In the genomic region with DNA sequence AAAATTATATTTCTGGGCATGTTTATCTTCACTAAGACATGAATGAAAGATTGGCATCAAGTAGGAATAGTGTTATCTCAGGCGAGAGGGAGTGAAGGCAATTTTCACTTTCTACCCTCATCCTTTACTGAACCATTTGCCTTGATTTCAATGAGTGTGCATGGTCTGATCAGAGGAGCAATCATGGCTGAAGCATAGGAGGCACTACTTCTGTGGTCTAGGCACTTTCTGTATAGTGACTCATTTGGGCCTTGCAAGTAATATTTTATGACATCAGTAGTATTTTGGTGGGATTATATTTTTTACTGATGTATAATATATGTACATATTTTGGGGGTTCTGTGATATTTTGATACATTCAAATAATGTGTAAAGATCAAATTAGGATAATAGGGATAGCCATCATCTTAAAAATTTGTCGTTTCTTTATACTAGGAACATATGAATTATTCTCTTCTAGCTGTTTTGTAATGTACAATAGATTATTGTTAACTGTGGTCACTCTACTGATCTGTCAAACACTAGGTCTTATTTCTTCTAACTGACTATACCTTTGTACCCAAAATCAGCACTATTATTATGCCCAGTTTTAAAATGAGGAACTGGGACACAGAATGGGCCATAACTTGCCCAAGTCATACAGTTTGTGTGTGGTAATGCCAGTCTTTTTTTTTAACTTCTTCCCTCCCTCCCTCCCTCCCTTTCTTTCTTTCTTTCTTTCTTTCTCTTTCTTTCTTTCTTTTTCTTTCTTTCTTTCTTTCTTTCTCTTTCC, we compare ENCODE assay signal across 19 cellular contexts.
"Had no signal": no experiment of that assay in that cellular context is flagged by ENCODE, and none has a peak within 500 bp of the region (broad histone marks: within the 10 kb centered on the region; RNA-seq: fewer than 3 reads in every experiment).

No MANE protein-coding gene starts in this region.

- H3K27ac ChIP-seq: colonic mucosa, dorsolateral prefrontal cortex, gastrocnemius medialis, prostate gland, tibial artery had no signal

- H3K4me1 ChIP-seq: colonic mucosa, gastrocnemius medialis, prostate gland, tibial artery had no signal

- H3K27me3 ChIP-seq: colonic mucosa, gastrocnemius medialis, tibial artery had no signal

- ATAC-seq: activated CD4-positive, CD25-positive, alpha-beta regulatory T cell treated with anti-CD3 and anti-CD28 coated beads, Interleukin-2, amount 50 U/mL, for 24 hours; activated T-helper 17 cell treated with anti-CD3 and anti-CD28 coated beads, Interleukin-2, amount 50 U/mL, for 72 hours; effector memory CD8-positive, alpha-beta T cell; esophagus mucosa; gastrocnemius medialis; left ventricle myocardium superior; natural killer cell treated with Interleukin-12 subunit alpha and Interleukin-12 subunit beta and Interleukin-15 and Interleukin-18, amount 100 ng/mL, for 72 hours; T-helper 17 cell had no signal

- H3K36me3 ChIP-seq: colonic mucosa, gastrocnemius medialis, prostate gland, tibial artery had no signal

- H3K9me3 ChIP-seq: colonic mucosa, gastrocnemius medialis, prostate gland, tibial artery had no signal

- H3K4me3 ChIP-seq: colonic mucosa, dorsolateral prefrontal cortex, gastrocnemius medialis, prostate gland, tibial artery had no signal

- DNase-seq: activated CD4-positive, alpha-beta T cell treated with anti-CD3 and anti-CD28 coated beads, Interleukin-2, amount 10 ng/mL, durations not matched to agents 7 days and 5 days; activated T-cell treated with anti-CD3 and anti-CD28 coated beads, Interleukin-2, amount 50 U/mL, for 24 hours; amygdala; colonic mucosa; dorsolateral prefrontal cortex; effector memory CD8-positive, alpha-beta T cell; gastrocnemius medialis; hypothalamus; left ventricle myocardium superior; mammary epithelial cell; midbrain; stimulated activated CD4-positive, alpha-beta T cell treated with anti-CD3 and anti-CD28 coated beads, Interleukin-2, amount 100 ng/mL, for 48 hours; T-helper 17 cell; tibial artery had no signal
